8 cellular contexts compared by ENCODE assay signal in the genomic region with DNA sequence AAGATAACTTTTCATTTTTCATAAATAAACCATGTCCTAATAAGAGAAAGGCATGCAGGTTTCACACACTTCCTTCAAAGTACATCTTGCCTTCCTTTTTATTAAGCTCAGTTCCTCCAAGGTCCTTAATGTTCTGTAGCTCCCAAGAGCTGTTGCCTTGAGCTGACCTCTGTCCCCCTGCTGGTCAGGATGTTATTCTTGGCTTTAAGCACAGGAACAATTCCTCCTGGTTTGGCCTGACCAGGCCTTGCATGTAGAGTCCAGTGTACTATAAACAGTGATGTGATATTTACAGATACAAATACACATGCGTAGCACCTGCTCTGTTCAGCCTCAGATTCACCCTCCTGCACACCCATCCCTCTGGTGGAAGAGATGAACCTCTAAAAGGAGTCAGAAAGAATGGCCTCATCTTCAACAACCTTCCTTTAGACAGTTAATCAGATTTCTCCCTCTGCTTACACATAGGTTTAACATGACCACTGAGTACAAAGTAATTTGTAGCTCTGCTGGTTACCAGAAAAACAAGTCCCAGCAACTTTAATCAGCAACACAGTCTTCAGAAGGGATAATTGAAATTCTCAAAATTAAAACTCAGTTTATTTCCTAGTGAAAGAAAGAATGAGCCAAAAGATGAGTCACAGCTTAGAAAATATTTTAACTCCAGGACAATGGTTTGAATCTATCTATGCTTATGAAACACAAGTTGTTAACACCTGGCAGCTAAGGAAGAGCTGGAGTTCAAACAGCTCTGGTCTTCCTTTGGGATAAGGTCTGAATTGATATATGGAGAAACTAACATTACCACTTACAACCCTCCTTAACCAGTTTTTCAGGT. TPM values are rescaled to one million over a fixed set of nuclear protein-coding genes. Genes with fewer than 3 reads are reported as not detected.
DNase-seq lines count a peak whose midpoint lies in the region; ATAC-seq and TF ChIP-seq lines count a peak whose summit lies in the region.

No MANE protein-coding gene starts in this region.

- CTCF ChIA-PET in mammary epithelial cell (lab: Charles Lee; ENCODE audit: low non-redundant PET): interaction anchor here (0.5 to 1.1 kb wide), 5 partner anchors 23 to 164 kb away, joined by 3 to 15 read pairs (median 3); a partner anchor contains a TSS

- peak; percentile 34 to 47 for TF ChIP-seq CTCF in mammary epithelial cell (conservative IDR thresholded peaks at IDR 0.05 in 1 of 2, IDR thresholded peaks at IDR 0.05 in 1 of 2; ENCODE audit: extremely low read depth in 1 of 2, insufficient read depth in 1 of 2, low read depth in 1 of 2, low read length in 2 of 2)
- peak; percentile 26 to 46 for TF ChIP-seq CTCF in tibial artery (IDR thresholded peaks at IDR 0.05)

- no peak overlapping the region for H3K9ac ChIP-seq in mammary epithelial cell (ENCODE audit: insufficient read depth, low read length)

- peak; percentile 27 for DNase-seq in DMS53 treated with DMSO at 0.1 percent for 48 hours (lab: John Stamatoyannopoulos, UW; ENCODE audit: unreplicated experiment)
- DNase-seq in MV-4-11 (lab: John Stamatoyannopoulos, UW): peak; percentile 51
- peak; percentile 51 for DNase-seq in mammary epithelial cell
- DNase-seq in tibial artery: peak; percentile 70 to 89
- DNase-seq in NCI-H1436 (lab: John Stamatoyannopoulos, UW): no peak
- DNase-seq in amniotic stem cell (lab: John Stamatoyannopoulos, UW): no peak

- no peak overlapping the region for H2AFZ ChIP-seq in mammary epithelial cell (ENCODE audit: low read depth, low read length)

- H3K4me2 ChIP-seq in mammary epithelial cell (ENCODE audit: insufficient read depth, low read depth, low read length): no peak overlapping the region

- H3K27ac ChIP-seq in mammary epithelial cell (ENCODE audit: insufficient read depth, low read depth, low read length): peak overlapping the region; percentile 0
- H3K27ac ChIP-seq in layer of hippocampus (ENCODE audit: low read depth, low read length): peak overlapping the region; percentile 16
- peak overlapping the region; percentile 63 to 73 for H3K27ac ChIP-seq in tibial artery

- H3K27me3 ChIP-seq in mammary epithelial cell (ENCODE audit: insufficient read depth, low read length) (no peaks in the 10 kb centered on the region), layer of hippocampus (ENCODE audit: control insufficient read depth, insufficient read depth, low read length) (no peaks in the 10 kb centered on the region), tibial artery (no peaks in the 10 kb centered on the region)

- in situ Hi-C loops in mammary epithelial cell (cut with MboI; ENCODE audit: low sequenced_read_pairs in 2 of 2): no loop called here

- no peaks in the 10 kb centered on the region for H3K36me3 ChIP-seq in mammary epithelial cell (ENCODE audit: insufficient read depth, low read length)
- H3K36me3 ChIP-seq in tibial artery: no peaks in the 10 kb centered on the region

- H3K9me3 ChIP-seq in mammary epithelial cell (replicated peaks; ENCODE audit: insufficient read depth, low read length) (no peaks in the 10 kb centered on the region), tibial artery (no peaks in the 10 kb centered on the region)

- no TSS peak for BruUV-seq in mammary epithelial cell (replicated peaks; lab: Mats Ljungman, UMichigan)

- H3K4me1 ChIP-seq in mammary epithelial cell (ENCODE audit: insufficient read depth, low read length) (peaks cover 27% of the 10 kb centered on the region), tibial artery (peaks cover 0 to 42% (median 30%) of the 10 kb centered on the region in 4 donors)

- intact Hi-C loops in mammary epithelial cell (cut with micrococcal nuclease): no loop called here
- intact Hi-C loops in tibial artery (cut with DNase I; ENCODE audit: low total_unique reads): no loop called here

- no peak for ATAC-seq in GM21576 (IDR thresholded peaks at IDR 0.05; ENCODE audit: unreplicated experiment)

- dilution Hi-C loops in mammary epithelial cell (cut with HindIII; ENCODE audit: low sequenced_read_pairs): loop anchor here (10.0 kb wide), 1 partner anchor 272 kb away; no protein-coding TSS in a partner anchor

- H4K20me1 ChIP-seq in mammary epithelial cell (ENCODE audit: insufficient read depth, low read length): no peaks in the 10 kb centered on the region

- peaks cover 74% of the 10 kb centered on the region for H3K79me2 ChIP-seq in mammary epithelial cell (ENCODE audit: insufficient read depth, low read length)

- H3K4me3 ChIP-seq in mammary epithelial cell (replicated peaks in 1 of 3; ENCODE audit: insufficient read depth in 1 of 3, low read depth in 2 of 3, low read length in 3 of 3): no peak overlapping the region
- H3K4me3 ChIP-seq in tibial artery: no peak overlapping the region

- WGBS in mammary epithelial cell (ENCODE audit: low coverage, missing lambda C conversion rate): 100% methylated on average over 1 of the region's 1 CpG

RNA-seq across cellular contexts. Expression of a gene that starts 46.5 kb away (rescaled TPM):
- total RNA-seq in mammary epithelial cell: 10 to 100 TPM; 26.7 to 38.0 TPM
- 48.3 TPM for polyA plus RNA-seq in mammary epithelial cell
- polyA minus RNA-seq in mammary epithelial cell: 95.2 TPM

Comparison
In these comparisons a context has a peak if more than half of its experiments do, and no peak if none do; other contexts are left out.
1. DNase-seq: peak in DMS53 treated with DMSO at 0.1 percent for 48 hours (single experiment), MV-4-11 (single experiment), mammary epithelial cell (single experiment) and tibial artery (2 of 2); none in NCI-H1436 (single experiment) and amniotic stem cell (single experiment).
2. H3K27ac ChIP-seq: peak in every context shown above with its lines; median percentile 68 in tibial artery; 16 in layer of hippocampus; 0 in mammary epithelial cell.